8 cellular contexts compared by ENCODE assay signal in genomic region chr19:48102870-48103751, GRCh38. TPM values are rescaled to one million over a fixed set of nuclear protein-coding genes. Genes with fewer than 3 reads are reported as not detected.
DNase-seq lines count a peak whose midpoint lies in the region; ATAC-seq and TF ChIP-seq lines count a peak whose summit lies in the region.

No MANE protein-coding gene starts in this region.

- TF ChIP-seq CTCF in left ventricle myocardium inferior (IDR thresholded peaks at IDR 0.05; ENCODE audit: borderline replicate concordance) = peak; percentile 64
- peak; percentile 77 for TF ChIP-seq CTCF in activated CD8-positive, alpha-beta T cell treated with anti-CD3 and anti-CD28 coated beads for 36 hours (IDR thresholded peaks at IDR 0.05)
- peak; percentile 79 for TF ChIP-seq CTCF in glutamatergic neuron (IDR thresholded peaks at IDR 0.05; ENCODE audit: partially characterized antibody, unreplicated experiment)

- intact Hi-C loops in left ventricle myocardium inferior (cut with micrococcal nuclease) (no loop called here), cardiac septum (cut with DNase I) (no loop called here)
- intact Hi-C loops in activated CD8-positive, alpha-beta T cell treated with anti-CD3 and anti-CD28 coated beads for 36 hours (cut with micrococcal nuclease) = no loop called here

- no peak overlapping the region for H3K27ac ChIP-seq in left ventricle myocardium inferior (replicated peaks)

- peaks cover 59% of the 10 kb centered on the region for H3K36me3 ChIP-seq in left ventricle myocardium inferior

- H3K4me1 ChIP-seq in left ventricle myocardium inferior = peaks cover 8% of the 10 kb centered on the region

- H3K36me3 Mint-ChIP-seq in activated CD8-positive, alpha-beta T cell treated with anti-CD3 and anti-CD28 coated beads for 36 hours (ENCODE audit: low read depth) = peaks cover 9% of the 10 kb centered on the region
- no peaks in the 10 kb centered on the region for H3K36me3 Mint-ChIP-seq in glutamatergic neuron (ENCODE audit: unreplicated experiment)

- POLR2A ChIA-PET in activated CD8-positive, alpha-beta T cell treated with anti-CD3 and anti-CD28 coated beads for 36 hours (lab: Charles Lee) = interaction anchor here (1.0 kb wide), 1 partner anchor 142 kb away, joined by 3 read pairs; no protein-coding TSS in a partner anchor

- no peak overlapping the region for H3K27ac Mint-ChIP-seq in activated CD8-positive, alpha-beta T cell treated with anti-CD3 and anti-CD28 coated beads for 36 hours
- H3K27ac Mint-ChIP-seq in glutamatergic neuron (ENCODE audit: unreplicated experiment) = no peak overlapping the region
- H3K27ac Mint-ChIP-seq in stimulated activated naive CD8-positive, alpha-beta T cell treated with anti-CD3 and anti-CD28 coated beads, Interleukin-15, amount 100 ng/mL, for 72 hours = no peak overlapping the region

- no peaks in the 10 kb centered on the region for H3K9me3 Mint-ChIP-seq in activated CD8-positive, alpha-beta T cell treated with anti-CD3 and anti-CD28 coated beads for 36 hours
- H3K9me3 Mint-ChIP-seq in glutamatergic neuron (ENCODE audit: unreplicated experiment) = no peaks in the 10 kb centered on the region
- H3K9me3 Mint-ChIP-seq in stimulated activated naive CD8-positive, alpha-beta T cell treated with anti-CD3 and anti-CD28 coated beads, Interleukin-15, amount 100 ng/mL, for 72 hours = no peaks in the 10 kb centered on the region

- CTCF ChIA-PET in activated CD8-positive, alpha-beta T cell treated with anti-CD3 and anti-CD28 coated beads for 36 hours (lab: Charles Lee) = interaction anchor here (0.8 to 4.5 kb wide), 13 partner anchors 8 to 142 kb away, joined by 3 to 32 read pairs (median 4); partner anchors contain the start of gene PLA2G4C

- no peaks in the 10 kb centered on the region for H3K27me3 ChIP-seq in left ventricle myocardium inferior (ENCODE audit: low read depth)

- DNase-seq in left ventricle myocardium inferior = no peak
- DNase-seq in cardiac septum (ENCODE audit: low spot score) = no peak
- DNase-seq in NCI-H1930 (lab: John Stamatoyannopoulos, UW) = peak; percentile 10 to 34
- peak; percentile 45 for DNase-seq in activated CD8-positive, alpha-beta T cell treated with anti-CD3 and anti-CD28 coated beads for 36 hours
- DNase-seq in glutamatergic neuron = peak; percentile 33
- peak in 1 of 2 donors; percentile 33 for DNase-seq in stimulated activated naive CD8-positive, alpha-beta T cell treated with anti-CD3 and anti-CD28 coated beads, Interleukin-15, amount 100 ng/mL, for 72 hours

- ATAC-seq in activated CD8-positive, alpha-beta T cell treated with anti-CD3 and anti-CD28 coated beads for 36 hours = peak; percentile 61
- peak; percentile 50 for ATAC-seq in stimulated activated naive CD8-positive, alpha-beta T cell treated with anti-CD3 and anti-CD28 coated beads, Interleukin-15, amount 100 ng/mL, for 72 hours
- ATAC-seq in GM21619 (IDR thresholded peaks at IDR 0.05; ENCODE audit: unreplicated experiment) (no peak), HG03108 (IDR thresholded peaks at IDR 0.05; ENCODE audit: unreplicated experiment) (no peak)

- no peak overlapping the region for H3K4me3 ChIP-seq in left ventricle myocardium inferior

- H3K27me3 Mint-ChIP-seq in activated CD8-positive, alpha-beta T cell treated with anti-CD3 and anti-CD28 coated beads for 36 hours = no peaks in the 10 kb centered on the region
- H3K27me3 Mint-ChIP-seq in glutamatergic neuron (ENCODE audit: unreplicated experiment) = peaks cover 3% of the 10 kb centered on the region
- H3K27me3 Mint-ChIP-seq in stimulated activated naive CD8-positive, alpha-beta T cell treated with anti-CD3 and anti-CD28 coated beads, Interleukin-15, amount 100 ng/mL, for 72 hours = no peaks in the 10 kb centered on the region

- no peaks in the 10 kb centered on the region for H3K4me1 Mint-ChIP-seq in activated CD8-positive, alpha-beta T cell treated with anti-CD3 and anti-CD28 coated beads for 36 hours (ENCODE audit: low read depth)
- H3K4me1 Mint-ChIP-seq in glutamatergic neuron (ENCODE audit: low read depth, unreplicated experiment) = no peaks in the 10 kb centered on the region
- peaks cover 8% of the 10 kb centered on the region for H3K4me1 Mint-ChIP-seq in stimulated activated naive CD8-positive, alpha-beta T cell treated with anti-CD3 and anti-CD28 coated beads, Interleukin-15, amount 100 ng/mL, for 72 hours

- no peak overlapping the region for H3K4me3 Mint-ChIP-seq in activated CD8-positive, alpha-beta T cell treated with anti-CD3 and anti-CD28 coated beads for 36 hours
- H3K4me3 Mint-ChIP-seq in glutamatergic neuron (ENCODE audit: unreplicated experiment) = no peak overlapping the region
- H3K4me3 Mint-ChIP-seq in stimulated activated naive CD8-positive, alpha-beta T cell treated with anti-CD3 and anti-CD28 coated beads, Interleukin-15, amount 100 ng/mL, for 72 hours = no peak overlapping the region

- no peaks in the 10 kb centered on the region for H3K9me3 ChIP-seq in left ventricle myocardium inferior (replicated peaks)

RNA-seq across cellular contexts. Expression of gene PLA2G4C, which starts 7.5 kb away (rescaled TPM):
- total RNA-seq in left ventricle myocardium inferior = 35.3 TPM
- 61.8 TPM for total RNA-seq in cardiac septum
- total RNA-seq in activated CD8-positive, alpha-beta T cell treated with anti-CD3 and anti-CD28 coated beads for 36 hours = 1 to 10 TPM; 4.2 to 6.8 TPM
- 2.5 TPM for total RNA-seq in glutamatergic neuron (ENCODE audit: unreplicated experiment)

RNA-seq across cellular contexts. Expression of gene CABP5, which starts 59.2 kb away (rescaled TPM):
- not detected for total RNA-seq in left ventricle myocardium inferior
- total RNA-seq in cardiac septum = not detected
- total RNA-seq in activated CD8-positive, alpha-beta T cell treated with anti-CD3 and anti-CD28 coated beads for 36 hours = not detected
- total RNA-seq in glutamatergic neuron (ENCODE audit: unreplicated experiment) = not detected

Comparison
In these comparisons a context has a peak if more than half of its experiments do, and no peak if none do; other contexts are left out.
1. DNase-seq: peak in NCI-H1930 (2 of 2), activated CD8-positive, alpha-beta T cell treated with anti-CD3 and anti-CD28 coated beads for 36 hours (single experiment) and glutamatergic neuron (single experiment); none in left ventricle myocardium inferior (single experiment) and cardiac septum (single experiment).
2. ATAC-seq: peak in activated CD8-positive, alpha-beta T cell treated with anti-CD3 and anti-CD28 coated beads for 36 hours (single experiment) and stimulated activated naive CD8-positive, alpha-beta T cell treated with anti-CD3 and anti-CD28 coated beads, Interleukin-15, amount 100 ng/mL, for 72 hours (single experiment); none in GM21619 (single experiment) and HG03108 (single experiment).
3. Peak in every context shown above with its lines, with median percentiles within 50 percentile points of each other: CTCF ChIP-seq.